ENCODE assay signal across 9 cellular contexts in genomic region chr2:127174176-127174575, GRCh38. TPM values are rescaled to one million over a fixed set of nuclear protein-coding genes. Genes with fewer than 3 reads are reported as not detected.
DNase-seq lines count a peak whose midpoint lies in the region; ATAC-seq and TF ChIP-seq lines count a peak whose summit lies in the region.
"Had no signal": no experiment of that assay in that cellular context is flagged by ENCODE, and none has a peak within 500 bp of the region (broad histone marks: within the 10 kb centered on the region; RNA-seq: fewer than 3 reads in every experiment).

No MANE protein-coding gene starts in this region.

- H4K8ac ChIP-seq in IMR-90 (ENCODE audit: low read depth in 2 of 2, low read length in 2 of 2), result no peak overlapping the region

- H3K27ac ChIP-seq in IMR-90 (ENCODE audit: insufficient read depth, low read length), result no peak overlapping the region
- no peak overlapping the region for H3K27ac ChIP-seq in CD4-positive, alpha-beta T cell (ENCODE audit: low read depth, low read length)

- BruUV-seq in IMR-90 (replicated peaks; lab: Mats Ljungman, UMichigan), result no TSS peak

- no peak overlapping the region for H3K18ac ChIP-seq in IMR-90 (ENCODE audit: low read depth, low read length)

- no peak overlapping the region for H2BK5ac ChIP-seq in IMR-90 (ENCODE audit: low read depth, low read length, poor library complexity, severe bottlenecking)

- H4K5ac ChIP-seq in IMR-90 (ENCODE audit: low read depth, low read length), result no peak overlapping the region

- no peak overlapping the region for H3K4me3 ChIP-seq in IMR-90 (ENCODE audit: insufficient read depth, low read depth, low read length)

- no peak overlapping the region for H3K14ac ChIP-seq in IMR-90 (replicated peaks; ENCODE audit: low read depth, low read length)

- no peaks in the 10 kb centered on the region for H3K9me3 ChIP-seq in IMR-90 (ENCODE audit: control insufficient read depth, insufficient read depth, low read length)
- H3K9me3 ChIP-seq in CD4-positive, alpha-beta T cell (ENCODE audit: control insufficient read depth, low read length), result no peaks in the 10 kb centered on the region

- no peak overlapping the region for H4K91ac ChIP-seq in IMR-90 (ENCODE audit: insufficient read depth, low read depth, low read length)

- H3K36me3 ChIP-seq in IMR-90 (ENCODE audit: control insufficient read depth, insufficient read depth, low read length), result no peaks in the 10 kb centered on the region

- H3K4me1 Mint-ChIP-seq in CD14-positive monocyte, result peaks cover 45% of the 10 kb centered on the region
- peaks cover 60% of the 10 kb centered on the region for H3K4me1 Mint-ChIP-seq in nephron
- no peaks in the 10 kb centered on the region for H3K4me1 Mint-ChIP-seq in activated T-cell treated with anti-CD3 and anti-CD28 coated beads, Interleukin-2, amount 50 U/mL, for 4 hours (ENCODE audit: low read depth)
- H3K4me1 Mint-ChIP-seq in stimulated activated effector memory CD8-positive, alpha-beta T cell treated with anti-CD3 and anti-CD28 coated beads, Interleukin-12 subunit alpha, Interleukin-12 subunit beta, amount 100 ng/mL, for 72 hours, result no peaks in the 10 kb centered on the region
- H3K4me1 Mint-ChIP-seq in CD4-positive, alpha-beta T cell (ENCODE audit: low read depth), result no peaks in the 10 kb centered on the region

- ATAC-seq in IMR-90 (ENCODE audit: low read depth), result peak; percentile 33; the same call in 1 of the 2 replicates
- no peak for ATAC-seq in GM18909 (IDR thresholded peaks at IDR 0.05; ENCODE audit: poor library complexity, unreplicated experiment)
- ATAC-seq in activated T-cell treated with anti-CD3 and anti-CD28 coated beads, Interleukin-2, amount 50 U/mL, for 4 hours, result no peak
- no peak for ATAC-seq in stimulated activated effector memory CD8-positive, alpha-beta T cell treated with anti-CD3 and anti-CD28 coated beads, Interleukin-12 subunit alpha, Interleukin-12 subunit beta, amount 100 ng/mL, for 72 hours
- ATAC-seq in CD4-positive, alpha-beta T cell (ENCODE audit: poor library complexity), result no peak

- no peaks in the 10 kb centered on the region for H3K79me1 ChIP-seq in IMR-90 (ENCODE audit: low read depth in 1 of 2, low read length in 2 of 2)

- WGBS in IMR-90 (ENCODE audit: extremely low coverage in 2 of 2, insufficient read length in 1 of 2), 2 experiments, result no CpG with 5 or more reads among the region's 6 CpGs

- CTCF ChIA-PET in IMR-90 (lab: Yijun Ruan, JAX), result no interaction called here
- CTCF ChIA-PET in CD4-positive, alpha-beta T cell (lab: Charles Lee), result no interaction called here

- peak overlapping the region in 2 of 7 donors; percentile 43 to 45 for H3K27ac Mint-ChIP-seq in CD14-positive monocyte
- peak overlapping the region in 2 of 3 experiments; percentile 74 to 81 for H3K27ac Mint-ChIP-seq in nephron
- H3K27ac Mint-ChIP-seq in stimulated activated effector memory CD8-positive, alpha-beta T cell treated with anti-CD3 and anti-CD28 coated beads, Interleukin-12 subunit alpha, Interleukin-12 subunit beta, amount 100 ng/mL, for 72 hours, result no peak overlapping the region
- no peak overlapping the region for H3K27ac Mint-ChIP-seq in CD4-positive, alpha-beta T cell

- DNase-seq in CD14-positive monocyte (ENCODE audit: low spot score) (no peak), IMR-90 (peak; percentile 56), dermis blood vessel endothelial cell (peak; percentile 65)
- DNase-seq in activated T-cell treated with anti-CD3 and anti-CD28 coated beads, Interleukin-2, amount 50 U/mL, for 4 hours, result no peak
- no peak for DNase-seq in stimulated activated effector memory CD8-positive, alpha-beta T cell treated with anti-CD3 and anti-CD28 coated beads, Interleukin-12 subunit alpha, Interleukin-12 subunit beta, amount 100 ng/mL, for 72 hours (ENCODE audit: low spot score in 2 of 2)
- DNase-seq in CD4-positive, alpha-beta T cell, result no peak
- DNase-seq: KBM-7 had no signal

- no peak for TF ChIP-seq POLR2A in IMR-90 (IDR thresholded peaks at IDR 0.05; ENCODE audit: low read depth, low read length)

- H3K9me3 Mint-ChIP-seq in CD14-positive monocyte, result peaks cover 0 to 3% (median 0%) of the 10 kb centered on the region in 7 donors
- peaks cover under 1% of the 10 kb centered on the region for H3K9me3 Mint-ChIP-seq in nephron
- H3K9me3 Mint-ChIP-seq in activated T-cell treated with anti-CD3 and anti-CD28 coated beads, Interleukin-2, amount 50 U/mL, for 4 hours, result no peaks in the 10 kb centered on the region
- H3K9me3 Mint-ChIP-seq in stimulated activated effector memory CD8-positive, alpha-beta T cell treated with anti-CD3 and anti-CD28 coated beads, Interleukin-12 subunit alpha, Interleukin-12 subunit beta, amount 100 ng/mL, for 72 hours, result no peaks in the 10 kb centered on the region
- H3K9me3 Mint-ChIP-seq in CD4-positive, alpha-beta T cell, result no peaks in the 10 kb centered on the region

- H2BK120ac ChIP-seq in IMR-90 (ENCODE audit: low read depth, low read length), result no peak overlapping the region

- peak overlapping the region; percentile 10; the same call in 1 of the 2 replicates for H2AK5ac ChIP-seq in IMR-90 (ENCODE audit: low read depth, low read length)

- H2BK15ac ChIP-seq in IMR-90 (ENCODE audit: low read depth, low read length), result 0 out of 3 replicates have a peak overlapping the region, but pooled peaks have one; percentile 10

- no peak overlapping the region for H3K23ac ChIP-seq in IMR-90 (ENCODE audit: low read depth, low read length)

- H4K20me1 ChIP-seq in IMR-90 (ENCODE audit: insufficient read depth, low read length), result no peaks in the 10 kb centered on the region

- H3K9me1 ChIP-seq in IMR-90 (ENCODE audit: insufficient read depth, low read length), result peaks cover 11% of the 10 kb centered on the region; the same call in 1 of the 2 replicates

- no peaks in the 10 kb centered on the region for H3K27me3 ChIP-seq in IMR-90 (ENCODE audit: control insufficient read depth, insufficient read depth, low read length)
- H3K27me3 ChIP-seq in CD4-positive, alpha-beta T cell (ENCODE audit: control insufficient read depth, insufficient read depth, low read length), result no peaks in the 10 kb centered on the region

- POLR2A ChIA-PET in IMR-90 (lab: Charles Lee; ENCODE audit: unreplicated experiment), result no interaction called here
- POLR2A ChIA-PET in CD4-positive, alpha-beta T cell (lab: Charles Lee), result no interaction called here

- H2AFZ ChIP-seq in IMR-90 (replicated peaks; ENCODE audit: low read length, poor library complexity), result no peak overlapping the region

- intact Hi-C loops in CD14-positive monocyte (cut with micrococcal nuclease) (no loop called here), IMR-90 (cut with micrococcal nuclease) (loop anchor here (1.0 to 2.0 kb wide), 2 partner anchors 67 to 106 kb away; partner anchors contain the start of gene BIN1)
- intact Hi-C loops in CD4-positive, alpha-beta T cell (cut with DNase I, micrococcal nuclease), result loop anchor here in 1 of 2 experiments (5.0 kb wide), 1 partner anchor 107 kb away; no protein-coding TSS in a partner anchor

- H3K36me3 Mint-ChIP-seq in CD14-positive monocyte (no peaks in the 10 kb centered on the region), nephron (ENCODE audit: low read depth) (peaks cover 1% of the 10 kb centered on the region)
- no peaks in the 10 kb centered on the region for H3K36me3 Mint-ChIP-seq in activated T-cell treated with anti-CD3 and anti-CD28 coated beads, Interleukin-2, amount 50 U/mL, for 4 hours (ENCODE audit: insufficient read depth)
- H3K36me3 Mint-ChIP-seq in stimulated activated effector memory CD8-positive, alpha-beta T cell treated with anti-CD3 and anti-CD28 coated beads, Interleukin-12 subunit alpha, Interleukin-12 subunit beta, amount 100 ng/mL, for 72 hours, result no peaks in the 10 kb centered on the region
- H3K36me3 Mint-ChIP-seq in CD4-positive, alpha-beta T cell (ENCODE audit: low read depth), result no peaks in the 10 kb centered on the region

- H3K9ac ChIP-seq in IMR-90 (ENCODE audit: low read depth, low read length), result no peak overlapping the region

- TF ChIP-seq CTCF in CD14-positive monocyte (IDR thresholded peaks at IDR 0.05), result peak; percentile 18
- peak; percentile 39 for TF ChIP-seq CTCF in IMR-90 (conservative IDR thresholded peaks at IDR 0.05; ENCODE audit: low read depth, low read length)
- TF ChIP-seq CTCF in nephron (IDR thresholded peaks at IDR 0.05; ENCODE audit: unreplicated experiment in 3 of 3), result peak; percentile 29 to 41 (median 38)
- no peak for TF ChIP-seq CTCF in CD4-positive, alpha-beta T cell (IDR thresholded peaks at IDR 0.05)

- peak overlapping the region; percentile 83 for H2AK9ac ChIP-seq in IMR-90 (replicated peaks; ENCODE audit: low read depth, low read length, poor library complexity)

- dilution Hi-C loops in IMR-90 (cut with HindIII; ENCODE audit: low sequenced_read_pairs, unreplicated experiment), result no loop called here

- H3K4me1 ChIP-seq in IMR-90 (ENCODE audit: control insufficient read depth, insufficient read depth, low read length), result peaks cover 20% of the 10 kb centered on the region

- in situ Hi-C loops in IMR-90 (cut with MboI; ENCODE audit: low sequenced_read_pairs), result loop anchor here (10.0 kb wide), 1 partner anchor 109 kb away; no protein-coding TSS in a partner anchor

- H3K4ac ChIP-seq in IMR-90 (ENCODE audit: low read depth, low read length), result no peak overlapping the region

- peaks cover 0 to 5% (median 3%) of the 10 kb centered on the region in 3 donors for H3K27me3 Mint-ChIP-seq in CD14-positive monocyte (ENCODE audit: low read depth in 3 of 3)
- H3K27me3 Mint-ChIP-seq in nephron (ENCODE audit: low read depth), result peaks cover 5% of the 10 kb centered on the region
- H3K27me3 Mint-ChIP-seq in activated T-cell treated with anti-CD3 and anti-CD28 coated beads, Interleukin-2, amount 50 U/mL, for 4 hours (ENCODE audit: low read depth), result peaks cover 2% of the 10 kb centered on the region
- H3K27me3 Mint-ChIP-seq in CD4-positive, alpha-beta T cell, result no peaks in the 10 kb centered on the region

- TF ChIP-seq RAD21 in IMR-90 (IDR thresholded peaks at IDR 0.05; ENCODE audit: low read length), result peak; percentile 65

- H2BK20ac ChIP-seq in IMR-90 (ENCODE audit: low read depth, low read length), result no peak overlapping the region

- H3K56ac ChIP-seq in IMR-90 (ENCODE audit: extremely low read depth, insufficient read depth, low read length), result no peak overlapping the region

- H3K4me3 Mint-ChIP-seq in CD14-positive monocyte (no peak overlapping the region), nephron (no peak overlapping the region)
- no peak overlapping the region for H3K4me3 Mint-ChIP-seq in activated T-cell treated with anti-CD3 and anti-CD28 coated beads, Interleukin-2, amount 50 U/mL, for 4 hours
- no peak overlapping the region for H3K4me3 Mint-ChIP-seq in stimulated activated effector memory CD8-positive, alpha-beta T cell treated with anti-CD3 and anti-CD28 coated beads, Interleukin-12 subunit alpha, Interleukin-12 subunit beta, amount 100 ng/mL, for 72 hours
- H3K4me3 Mint-ChIP-seq in CD4-positive, alpha-beta T cell, result no peak overlapping the region

- no peak overlapping the region for H3K4me2 ChIP-seq in IMR-90 (ENCODE audit: low read depth, low read length)

RNA-seq across cellular contexts. Expression of gene CYP27C1, which starts 45.9 kb away (rescaled TPM):
- not detected for polyA plus RNA-seq in CD14-positive monocyte
- not detected in 2 replicates for total RNA-seq in IMR-90 (2012; rRNA removed)
- polyA plus RNA-seq in IMR-90 (2012; rRNA removed), result not detected in 2 replicates
- 0.03 TPM in 1 of 2 replicates, not detected in the other for polyA plus RNA-seq in IMR-90 (2012; cell fraction: cytosol; rRNA removed)
- not detected in 2 replicates for polyA plus RNA-seq in IMR-90 (2012; cell fraction: nucleus; rRNA removed; ENCODE audit: low replicate concordance)
- not detected in 2 replicates for total RNA-seq in dermis blood vessel endothelial cell
- not detected for total RNA-seq in activated T-cell treated with anti-CD3 and anti-CD28 coated beads, Interleukin-2, amount 50 U/mL, for 4 hours
- not detected for total RNA-seq in CD4-positive, alpha-beta T cell

Comparison
In these comparisons a context has a peak if more than half of its experiments do, and no peak if none do; other contexts are left out.
1. DNase-seq: peak in IMR-90 (single experiment) and dermis blood vessel endothelial cell (single experiment); none in CD14-positive monocyte (single experiment), activated T-cell treated with anti-CD3 and anti-CD28 coated beads, Interleukin-2, amount 50 U/mL, for 4 hours (single experiment), stimulated activated effector memory CD8-positive, alpha-beta T cell treated with anti-CD3 and anti-CD28 coated beads, Interleukin-12 subunit alpha, Interleukin-12 subunit beta, amount 100 ng/mL, for 72 hours (0 of 2) and CD4-positive, alpha-beta T cell (0 of 10).
2. H3K27ac Mint-ChIP-seq: peak in nephron (2 of 3); none in stimulated activated effector memory CD8-positive, alpha-beta T cell treated with anti-CD3 and anti-CD28 coated beads, Interleukin-12 subunit alpha, Interleukin-12 subunit beta, amount 100 ng/mL, for 72 hours (single experiment) and CD4-positive, alpha-beta T cell (single experiment).